Comparison of ENCODE assay signal across 33 cellular contexts in genomic region chr12:65099182-65099581, GRCh38. TPM values are rescaled to one million over a fixed set of nuclear protein-coding genes. Genes with fewer than 3 reads are reported as not detected.
"Had no signal": no experiment of that assay in that cellular context is flagged by ENCODE, and none has a peak within 500 bp of the region (broad histone marks: within the 10 kb centered on the region; RNA-seq: fewer than 3 reads in every experiment).

No MANE protein-coding gene starts in this region.

- DNase-seq: activated CD4-positive, alpha-beta memory T cell treated with anti-CD3 and anti-CD28 coated beads, Interleukin-2, amount 10 ng/mL, durations not matched to agents 7 days and 5 days; activated CD4-positive, alpha-beta T cell treated with anti-CD3 and anti-CD28 coated beads for 36 hours; activated CD8-positive, alpha-beta memory T cell treated with anti-CD3 and anti-CD28 coated beads for 24 hours; activated CD8-positive, alpha-beta memory T cell treated with anti-CD3 and anti-CD28 coated beads, Interleukin-2, amount 10 ng/mL, durations not matched to agents 7 days and 5 days; activated CD8-positive, alpha-beta memory T cell treated with anti-CD3 and anti-CD28 coated beads, Interleukin-2, amount 50 U/mL, for 48 hours; activated effector memory CD4-positive, alpha-beta T cell treated with Interleukin-2 at 50 U/mL for 16 hours; activated naive CD4-positive, alpha-beta T cell treated with anti-CD3 and anti-CD28 coated beads, Interleukin-2, amount 10 ng/mL, durations not matched to agents 7 days and 5 days; activated naive CD8-positive, alpha-beta T cell treated with anti-CD3 and anti-CD28 coated beads, Interleukin-2, amount 50 U/mL, for 24 hours; activated T-cell treated with anti-CD3 and anti-CD28 coated beads, Interleukin-2, amount 50 U/mL, for 48 hours; anterior cingulate cortex; caudate nucleus; cerebellar nuclear complex; cortex of kidney; NCI-H1092 treated with DMSO at 0.1 percent for 48 hours; NCI-H1417; NCI-H146; NCI-H187; NCI-H2029 treated with DMSO at 0.1 percent for 48 hours; NCI-H2107; NCI-H226; NCI-H446 treated with DMSO at 0.1 percent for 48 hours; NCI-H524; OCI-M1; Right ventricle myocardium superior; SW 1271; T1000 had no signal

- H3K4me1 Mint-ChIP-seq: activated CD4-positive, alpha-beta memory T cell treated with anti-CD3 and anti-CD28 coated beads, Interleukin-2, amount 10 ng/mL, durations not matched to agents 7 days and 5 days; activated CD4-positive, alpha-beta T cell treated with anti-CD3 and anti-CD28 coated beads for 36 hours; activated CD8-positive, alpha-beta memory T cell treated with anti-CD3 and anti-CD28 coated beads, Interleukin-2, amount 10 ng/mL, durations not matched to agents 7 days and 5 days; activated naive CD4-positive, alpha-beta T cell treated with anti-CD3 and anti-CD28 coated beads, Interleukin-2, amount 10 ng/mL, durations not matched to agents 7 days and 5 days; activated naive CD8-positive, alpha-beta T cell treated with anti-CD3 and anti-CD28 coated beads, Interleukin-2, amount 50 U/mL, for 24 hours; brain had no signal

- H3K9me3 Mint-ChIP-seq: activated CD4-positive, alpha-beta memory T cell treated with anti-CD3 and anti-CD28 coated beads, Interleukin-2, amount 10 ng/mL, durations not matched to agents 7 days and 5 days; activated naive CD4-positive, alpha-beta T cell treated with anti-CD3 and anti-CD28 coated beads, Interleukin-2, amount 10 ng/mL, durations not matched to agents 7 days and 5 days; activated naive CD8-positive, alpha-beta T cell treated with anti-CD3 and anti-CD28 coated beads, Interleukin-2, amount 50 U/mL, for 24 hours; brain; WTC11 had no signal

- H3K27me3 Mint-ChIP-seq: brain had no signal

- H3K27ac Mint-ChIP-seq: activated CD4-positive, alpha-beta memory T cell treated with anti-CD3 and anti-CD28 coated beads, Interleukin-2, amount 10 ng/mL, durations not matched to agents 7 days and 5 days; activated CD4-positive, alpha-beta T cell treated with anti-CD3 and anti-CD28 coated beads for 36 hours; activated CD8-positive, alpha-beta memory T cell treated with anti-CD3 and anti-CD28 coated beads, Interleukin-2, amount 10 ng/mL, durations not matched to agents 7 days and 5 days; activated naive CD4-positive, alpha-beta T cell treated with anti-CD3 and anti-CD28 coated beads, Interleukin-2, amount 10 ng/mL, durations not matched to agents 7 days and 5 days; activated naive CD8-positive, alpha-beta T cell; activated naive CD8-positive, alpha-beta T cell treated with anti-CD3 and anti-CD28 coated beads, Interleukin-2, amount 50 U/mL, for 24 hours; brain; WTC11 had no signal

- H3K36me3 Mint-ChIP-seq: activated CD8-positive, alpha-beta memory T cell treated with anti-CD3 and anti-CD28 coated beads, Interleukin-2, amount 10 ng/mL, durations not matched to agents 7 days and 5 days; activated naive CD4-positive, alpha-beta T cell treated with anti-CD3 and anti-CD28 coated beads, Interleukin-2, amount 10 ng/mL, durations not matched to agents 7 days and 5 days; activated naive CD8-positive, alpha-beta T cell; brain; WTC11 had no signal

- ATAC-seq: activated CD4-positive, alpha-beta T cell treated with anti-CD3 and anti-CD28 coated beads for 36 hours; activated CD4-positive, CD25-positive, alpha-beta regulatory T cell treated with anti-CD3 and anti-CD28 coated beads, Interleukin-2, amount 50 U/mL, for 24 hours; activated CD8-positive, alpha-beta memory T cell treated with anti-CD3 and anti-CD28 coated beads, Interleukin-2, amount 10 ng/mL, durations not matched to agents 7 days and 5 days; activated naive CD8-positive, alpha-beta T cell treated with anti-CD3 and anti-CD28 coated beads, Interleukin-2, amount 50 U/mL, for 24 hours; WTC11 had no signal

- H3K4me3 Mint-ChIP-seq: activated CD4-positive, alpha-beta memory T cell treated with anti-CD3 and anti-CD28 coated beads, Interleukin-2, amount 10 ng/mL, durations not matched to agents 7 days and 5 days; activated CD4-positive, alpha-beta T cell treated with anti-CD3 and anti-CD28 coated beads for 36 hours; activated CD8-positive, alpha-beta memory T cell treated with anti-CD3 and anti-CD28 coated beads, Interleukin-2, amount 10 ng/mL, durations not matched to agents 7 days and 5 days; activated naive CD4-positive, alpha-beta T cell treated with anti-CD3 and anti-CD28 coated beads, Interleukin-2, amount 10 ng/mL, durations not matched to agents 7 days and 5 days; activated naive CD8-positive, alpha-beta T cell; activated naive CD8-positive, alpha-beta T cell treated with anti-CD3 and anti-CD28 coated beads, Interleukin-2, amount 50 U/mL, for 24 hours; brain; WTC11 had no signal

RNA-seq across cellular contexts. Expression of gene WIF1, which starts 21.9 kb away (rescaled TPM):
- total RNA-seq: activated CD4-positive, alpha-beta memory T cell treated with anti-CD3 and anti-CD28 coated beads, Interleukin-2, amount 10 ng/mL, durations not matched to agents 7 days and 5 days; activated CD4-positive, alpha-beta T cell treated with anti-CD3 and anti-CD28 coated beads for 36 hours; activated CD8-positive, alpha-beta memory T cell treated with anti-CD3 and anti-CD28 coated beads, Interleukin-2, amount 10 ng/mL, durations not matched to agents 7 days and 5 days; bronchial epithelial cell; Right ventricle myocardium superior; T-helper 1 cell treated with Interleukin-12 subunit alpha and Interleukin-12 subunit beta and Interleukin-4 antibody, amounts not matched to agents 30 ng/mL and 1 ng/mL, for 36 hours; T-helper 2 cell treated with Interferon-gamma antibody and Interleukin-4, amounts not matched to agents 100 ng/mL and 5 ng/mL, for 36 hours had no signal
